In genomic region chr1:6857831-6858230, GRCh38 we compare ENCODE assay signal across 28 cellular contexts.
"Had no signal": no experiment of that assay in that cellular context is flagged by ENCODE, and none has a peak within 500 bp of the region (broad histone marks: within the 10 kb centered on the region; RNA-seq: fewer than 3 reads in every experiment).

No MANE protein-coding gene starts in this region.

- H3K27ac Mint-ChIP-seq: endodermal cell; neural progenitor cell; stimulated activated naive CD8-positive, alpha-beta T cell treated with anti-CD3 and anti-CD28 coated beads, Interleukin-15, amount 100 ng/mL, for 72 hours had no signal

- ATAC-seq: esophagus mucosa; gastrocnemius medialis; left cardiac atrium; left lung; naive thymus-derived CD4-positive, alpha-beta T cell; sciatic nerve; stimulated activated naive CD8-positive, alpha-beta T cell treated with anti-CD3 and anti-CD28 coated beads, Interleukin-15, amount 100 ng/mL, for 72 hours had no signal

- H3K4me3 ChIP-seq: dorsolateral prefrontal cortex, gastrocnemius medialis, hepatocyte, left lung, neural progenitor cell, prostate gland, right atrium auricular region, smooth muscle cell, suprapubic skin, thyroid gland, upper lobe of left lung had no signal

- H3K9me3 ChIP-seq: gastrocnemius medialis, left lung, prostate gland, right atrium auricular region, suprapubic skin, thyroid gland, upper lobe of left lung had no signal

- DNase-seq: dorsolateral prefrontal cortex; effector CD4-positive, alpha-beta T cell; endodermal cell; gastrocnemius medialis; head of caudate nucleus; left cardiac atrium; left lung; mesendoderm; midbrain; naive thymus-derived CD4-positive, alpha-beta T cell; stimulated activated CD4-positive, alpha-beta T cell treated with anti-CD3 and anti-CD28 coated beads, Interleukin-12 subunit alpha, Interleukin-12 subunit beta, amount 100 ng/mL, for 4 hours; stimulated activated CD4-positive, alpha-beta T cell treated with anti-CD3 and anti-CD28 coated beads, Interleukin-1b, Interleukin-23, amount 100 ng/mL, for 48 hours; stimulated activated CD4-positive, alpha-beta T cell treated with anti-CD3 and anti-CD28 coated beads, Interleukin-4, amount 100 ng/mL, for 1 hour; stimulated activated CD8-positive, alpha-beta memory T cell treated with anti-CD3 and anti-CD28 coated beads, Interleukin-4, amount 100 ng/mL, for 48 hours; stimulated activated naive CD4-positive, alpha-beta T cell; stimulated activated naive CD8-positive, alpha-beta T cell treated with anti-CD3 and anti-CD28 coated beads, Interleukin-15, amount 100 ng/mL, for 72 hours; thyroid gland; upper lobe of left lung had no signal

- H3K4me3 Mint-ChIP-seq: endodermal cell; naive thymus-derived CD4-positive, alpha-beta T cell; nephron; neural progenitor cell; stimulated activated naive CD8-positive, alpha-beta T cell treated with anti-CD3 and anti-CD28 coated beads, Interleukin-15, amount 100 ng/mL, for 72 hours had no signal

- H3K27me3 ChIP-seq: dorsolateral prefrontal cortex, gastrocnemius medialis, hepatocyte, left lung, neural progenitor cell, right atrium auricular region, suprapubic skin, thyroid gland, upper lobe of left lung had no signal

- H3K36me3 ChIP-seq: prostate gland, right atrium auricular region, thyroid gland had no signal

- H3K27me3 Mint-ChIP-seq: naive thymus-derived CD4-positive, alpha-beta T cell; stimulated activated naive CD8-positive, alpha-beta T cell treated with anti-CD3 and anti-CD28 coated beads, Interleukin-15, amount 100 ng/mL, for 72 hours had no signal

- H3K27ac ChIP-seq: dorsolateral prefrontal cortex, epithelial cell of prostate, gastrocnemius medialis, hepatocyte, left lung, neural progenitor cell, prostate gland, right atrium auricular region, suprapubic skin, thyroid gland, upper lobe of left lung had no signal

- H3K4me1 ChIP-seq: neural progenitor cell, prostate gland had no signal
